8 cellular contexts compared by ENCODE assay signal in genomic region chr3:161305095-161305991, GRCh38.
DNase-seq lines count a peak whose midpoint lies in the region; ATAC-seq and TF ChIP-seq lines count a peak whose summit lies in the region.

No MANE protein-coding gene starts in this region.

- peak; percentile 65 for TF ChIP-seq CTCF in left ventricle myocardium inferior (IDR thresholded peaks at IDR 0.05; ENCODE audit: borderline replicate concordance)
- peak; percentile 83 for TF ChIP-seq CTCF in epithelial cell of proximal tubule (conservative IDR thresholded peaks at IDR 0.05; ENCODE audit: low read depth, low read length)

- H3K27me3 ChIP-seq in left ventricle myocardium inferior (ENCODE audit: low read depth): no peaks in the 10 kb centered on the region

- no peak overlapping the region for H3K4me3 ChIP-seq in left ventricle myocardium inferior
- no peak overlapping the region for H3K4me3 ChIP-seq in epithelial cell of proximal tubule (ENCODE audit: low read depth, low read length)

- intact Hi-C loops in left ventricle myocardium inferior (cut with micrococcal nuclease): no loop called here
- intact Hi-C loops in left cardiac atrium (cut with DNase I): no loop called here

- H3K4me1 ChIP-seq in left ventricle myocardium inferior: no peaks in the 10 kb centered on the region

- ATAC-seq in left cardiac atrium (no peak), GM21423 (IDR thresholded peaks at IDR 0.05; ENCODE audit: unreplicated experiment) (no peak)
- ATAC-seq in stimulated activated naive CD8-positive, alpha-beta T cell treated with anti-CD3 and anti-CD28 coated beads, Interleukin-15, Interleukin-2, amounts not matched to agents 100 U/mL and 50 U/mL, for 24 hours: peak; percentile 57

- no peak overlapping the region for H3K27ac ChIP-seq in left ventricle myocardium inferior (replicated peaks)

- H3K9me3 ChIP-seq in left ventricle myocardium inferior (replicated peaks): peaks cover 14% of the 10 kb centered on the region

- DNase-seq in left ventricle myocardium inferior (no peak), left cardiac atrium (no peak), NCI-H69 (lab: John Stamatoyannopoulos, UW) (peak; percentile 20), epithelial cell of proximal tubule (ENCODE audit: low read depth) (no peak), NCI-H128 (lab: John Stamatoyannopoulos, UW; ENCODE audit: unreplicated experiment) (no peak), cerebellar cortex (ENCODE audit: low spot score) (no peak)
- DNase-seq in stimulated activated naive CD8-positive, alpha-beta T cell treated with anti-CD3 and anti-CD28 coated beads, Interleukin-15, Interleukin-2, amounts not matched to agents 100 U/mL and 50 U/mL, for 24 hours: no peak

- H3K36me3 ChIP-seq in left ventricle myocardium inferior: no peaks in the 10 kb centered on the region
